In the genomic region with DNA sequence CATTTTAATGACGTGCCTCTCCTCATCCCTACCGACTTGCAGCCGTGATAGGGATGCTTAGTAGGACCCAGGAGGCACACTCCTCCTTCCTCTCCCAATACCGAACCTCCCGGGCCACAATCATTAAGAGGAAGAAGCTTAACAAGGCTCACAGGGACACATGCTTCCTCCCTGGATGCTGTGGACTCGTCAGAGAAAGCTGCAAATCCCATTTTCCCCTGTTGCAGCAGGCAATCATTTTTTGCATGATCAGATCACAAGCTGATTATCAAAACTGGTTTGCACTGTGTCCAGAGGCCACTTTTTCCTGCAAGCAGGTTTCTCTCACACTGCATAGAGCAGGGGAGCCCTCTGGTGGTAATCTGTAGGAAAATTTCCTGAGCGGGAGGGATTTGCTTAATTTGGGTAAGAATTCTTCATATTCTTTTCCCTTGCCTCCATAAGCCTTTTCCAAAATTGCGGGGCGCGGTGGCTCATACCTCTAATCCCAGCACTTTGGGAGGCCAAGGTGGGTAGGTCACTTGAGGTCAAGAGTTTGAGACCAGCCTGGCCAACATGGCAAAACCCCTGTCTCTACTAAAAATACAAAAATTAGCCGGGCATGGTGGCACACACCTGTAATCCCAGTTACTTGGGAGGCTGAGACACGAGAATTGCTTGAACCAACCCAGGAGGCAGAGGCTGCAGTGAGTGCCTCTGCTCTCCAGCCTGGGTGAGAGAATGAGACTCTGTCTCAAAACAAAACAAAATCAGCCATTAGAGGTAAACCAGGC, we compare ENCODE assay signal across 8 cellular contexts. TPM values are rescaled to one million over a fixed set of nuclear protein-coding genes. Genes with fewer than 3 reads are reported as not detected.
DNase-seq lines count a peak whose midpoint lies in the region; ATAC-seq and TF ChIP-seq lines count a peak whose summit lies in the region.

No MANE protein-coding gene starts in this region.

- H3K4me3 ChIP-seq in Jurkat, Clone E6-1 (ENCODE audit: low read length) = no peak overlapping the region
- no peak overlapping the region for H3K4me3 ChIP-seq in right atrium auricular region
- H3K4me3 ChIP-seq in psoas muscle = no peak overlapping the region

- no peaks in the 10 kb centered on the region for H3K9me3 ChIP-seq in right atrium auricular region
- no peaks in the 10 kb centered on the region for H3K9me3 ChIP-seq in psoas muscle

- H3K27me3 ChIP-seq in right atrium auricular region = no peaks in the 10 kb centered on the region
- H3K27me3 ChIP-seq in psoas muscle (ENCODE audit: insufficient read depth in 3 of 3, low read length in 2 of 3) = no peaks in the 10 kb centered on the region

- ATAC-seq in psoas muscle = peak; percentile 36 to 70 (median 58)

- intact Hi-C loops in psoas muscle (cut with DNase I) = loop anchor here (5.0 to 10.0 kb wide), 2 partner anchors 259 to 401 kb away; a partner anchor contains a TSS

- H3K27ac ChIP-seq in right atrium auricular region (no peak overlapping the region), psoas muscle (no peak overlapping the region)

- H3K4me1 ChIP-seq in right atrium auricular region (peaks cover 0 to 4% of the 10 kb centered on the region in 2 donors), psoas muscle (no peaks in the 10 kb centered on the region)

- 10 to 12% (median 11%) methylated on average over 12 of the region's 12 CpGs for WGBS in psoas muscle, 3 donors

- TF ChIP-seq CTCF in right atrium auricular region (IDR thresholded peaks at IDR 0.05) (peak; percentile 82 to 93), psoas muscle (IDR thresholded peaks at IDR 0.05) (peak; percentile 69)

- H3K36me3 ChIP-seq in right atrium auricular region = no peaks in the 10 kb centered on the region
- no peaks in the 10 kb centered on the region for H3K36me3 ChIP-seq in psoas muscle (ENCODE audit: insufficient read depth in 1 of 2, low read depth in 1 of 2)

- peak; percentile 14 to 30 for DNase-seq in activated CD4-positive, alpha-beta T cell treated with anti-CD3 and anti-CD28 coated beads for 24 hours (ENCODE audit: low read depth in 2 of 2)
- DNase-seq in activated CD4-positive, alpha-beta T cell treated with anti-CD3 and anti-CD28 coated beads for 1 hour = no peak
- DNase-seq in Jurkat, Clone E6-1 (ENCODE audit: low read depth, low spot score) = peak; percentile 55
- peak; percentile 82 for DNase-seq in RKO (ENCODE audit: low spot score)
- peak in 49 of 58 donors; percentile 3 to 73 (median 36) for DNase-seq in anterior cingulate cortex (lab: John Stamatoyannopoulos, UW)
- peak; percentile 66 for DNase-seq in right atrium auricular region (ENCODE audit: low spot score)
- DNase-seq in psoas muscle = peak in 1 of 2 donors; percentile 33
- DNase-seq in NK-92 treated with Interleukin-12 subunit alpha and Interleukin-12 subunit beta, amount 100 ng/mL, for 24 hours (lab: John Stamatoyannopoulos, UW) = no peak

RNA-seq across cellular contexts. Expression of a gene that starts 16.1 kb away (rescaled TPM):
- not detected for polyA plus RNA-seq in Jurkat, Clone E6-1 (2012; ENCODE audit: insufficient read depth, insufficient read length)
- total RNA-seq in right atrium auricular region (not detected), psoas muscle (under 1 TPM in 2 of 4 donors, not detected in 2; 0.27 to 0.51 TPM)
- polyA plus RNA-seq in psoas muscle = under 1 TPM; 0.01 to 0.34 (median 0.27) TPM

Comparison
In these comparisons a context has a peak if more than half of its experiments do, and no peak if none do; other contexts are left out.
1. DNase-seq: peak in activated CD4-positive, alpha-beta T cell treated with anti-CD3 and anti-CD28 coated beads for 24 hours (2 of 2), Jurkat, Clone E6-1 (single experiment), RKO (single experiment), anterior cingulate cortex (49 of 58) and right atrium auricular region (single experiment); none in activated CD4-positive, alpha-beta T cell treated with anti-CD3 and anti-CD28 coated beads for 1 hour (single experiment) and NK-92 treated with Interleukin-12 subunit alpha and Interleukin-12 subunit beta, amount 100 ng/mL, for 24 hours (single experiment).